Comparison of ENCODE assay signal across 1 cellular context in the genomic region with DNA sequence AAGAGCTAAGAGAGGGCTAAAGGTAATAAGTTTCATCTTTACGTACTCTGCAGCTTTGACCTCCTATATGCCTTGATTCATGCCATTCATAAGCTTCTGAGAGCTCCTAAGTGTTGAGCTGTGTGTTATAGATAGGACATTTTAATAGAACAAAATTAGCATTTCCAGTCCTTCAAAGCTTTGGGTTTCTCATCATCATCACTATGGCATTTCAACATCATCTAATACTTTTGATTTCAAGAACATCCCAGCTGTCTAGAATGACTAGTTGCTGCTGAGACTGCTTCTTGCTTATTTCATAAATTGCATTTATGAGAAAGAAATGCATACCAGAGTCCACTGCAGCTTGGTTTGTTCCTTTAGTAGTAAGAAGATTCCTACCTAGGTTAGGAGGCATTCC.
TF ChIP-seq lines count a peak whose summit lies in the region.

No MANE protein-coding gene starts in this region.

TF ChIP-seq in IMR-90, 13 proteins besides CTCF, POLR2A, EP300 and RAD21 (continued from another document):
- TF ChIP-seq FOS (IDR thresholded peaks at IDR 0.05; ENCODE audit: low read depth, low read length) (no peak), NFE2L2 (IDR thresholded peaks at IDR 0.05; ENCODE audit: low read depth, low read length) (no peak), MAFK (IDR thresholded peaks at IDR 0.05; ENCODE audit: low read depth, low read length) (no peak), BHLHE40 (IDR thresholded peaks at IDR 0.05; ENCODE audit: low read depth, low read length) (no peak)
- TF ChIP-seq, protein P1, sequence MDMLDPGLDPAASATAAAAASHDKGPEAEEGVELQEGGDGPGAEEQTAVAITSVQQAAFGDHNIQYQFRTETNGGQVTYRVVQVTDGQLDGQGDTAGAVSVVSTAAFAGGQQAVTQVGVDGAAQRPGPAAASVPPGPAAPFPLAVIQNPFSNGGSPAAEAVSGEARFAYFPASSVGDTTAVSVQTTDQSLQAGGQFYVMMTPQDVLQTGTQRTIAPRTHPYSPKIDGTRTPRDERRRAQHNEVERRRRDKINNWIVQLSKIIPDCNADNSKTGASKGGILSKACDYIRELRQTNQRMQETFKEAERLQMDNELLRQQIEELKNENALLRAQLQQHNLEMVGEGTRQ (IDR thresholded peaks at IDR 0.05; ENCODE audit: low read depth, low read length), result no peak
